23 cellular contexts compared by ENCODE assay signal in the genomic region with DNA sequence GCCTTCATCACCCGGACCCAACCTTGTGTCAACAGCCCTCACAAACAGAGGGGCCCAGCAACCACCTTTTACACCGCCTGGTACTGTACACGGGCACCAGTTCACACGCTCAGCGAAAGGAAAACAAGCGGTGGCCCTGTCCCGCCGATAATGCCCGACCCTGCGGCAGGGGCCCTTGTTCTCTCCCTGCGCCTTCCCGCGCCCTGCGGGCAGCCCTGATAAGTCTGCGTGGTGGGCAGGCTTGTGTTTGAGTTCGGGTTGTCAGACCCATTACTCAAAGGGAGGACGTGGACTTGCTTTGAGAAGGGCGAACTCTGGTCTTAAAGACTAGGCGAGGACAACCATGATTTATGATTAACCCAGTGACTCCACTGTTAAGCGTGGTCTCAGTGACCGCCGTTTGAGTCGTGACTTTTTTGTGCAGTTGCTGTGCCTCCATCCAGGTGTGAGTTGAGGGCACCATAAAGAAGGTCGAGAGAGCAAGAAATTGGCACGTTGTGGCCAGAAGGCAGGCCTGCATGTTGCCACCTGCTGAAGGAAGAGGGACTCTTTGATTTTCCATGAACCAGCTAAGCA.
"Had no signal": no experiment of that assay in that cellular context is flagged by ENCODE, and none has a peak within 500 bp of the region (broad histone marks: within the 10 kb centered on the region; RNA-seq: fewer than 3 reads in every experiment).

No MANE protein-coding gene starts in this region.

- H3K27me3 Mint-ChIP-seq: dendritic cell treated with granulocyte-macrophage colony-stimulating factor and Interleukin-4, amounts not matched to agents 40 ng/mL and 50 ng/mL, for 4 days; T-helper 17 cell had no signal

- H3K4me1 ChIP-seq: lower lobe of right lung, parathyroid adenoma, thyroid gland had no signal

- H3K27ac Mint-ChIP-seq: activated T-helper 2 cell treated with anti-CD3 and anti-CD28 coated beads, Interferon-gamma antibody, Interleukin-2, Interleukin-4, amounts not matched to agents 10 μg/mL and 5 μg/mL and 100 μg/mL, durations not matched to agents 14 hours and 24 hours and 36 hours; dendritic cell treated with granulocyte-macrophage colony-stimulating factor and Interleukin-4, amounts not matched to agents 40 ng/mL and 50 ng/mL, for 4 days; natural killer cell treated with Interleukin-12 subunit alpha and Interleukin-12 subunit beta and Interleukin-15 and Interleukin-18, amount 100 ng/mL, for 72 hours; T-helper 17 cell had no signal

- H3K36me3 ChIP-seq: cardiac muscle cell, heart right ventricle, lower lobe of right lung, sigmoid colon, thyroid gland had no signal

- ATAC-seq: activated T-cell treated with anti-CD3 and anti-CD28 coated beads, Interleukin-2, amount 50 U/mL, for 4 hours; heart right ventricle; left lobe of liver; lower lobe of right lung; natural killer cell treated with Interleukin-12 subunit alpha and Interleukin-12 subunit beta and Interleukin-15 and Interleukin-18, amount 100 ng/mL, for 72 hours; T-helper 17 cell had no signal

- H3K4me3 ChIP-seq: cardiac muscle cell, heart right ventricle, lower lobe of right lung, sigmoid colon, thyroid gland had no signal

- H3K9me3 ChIP-seq: heart right ventricle, lower lobe of right lung, sigmoid colon, thyroid gland had no signal

- H3K4me3 Mint-ChIP-seq: activated T-cell treated with anti-CD3 and anti-CD28 coated beads, Interleukin-2, amount 50 U/mL, for 4 hours; dendritic cell treated with granulocyte-macrophage colony-stimulating factor and Interleukin-4, amounts not matched to agents 40 ng/mL and 50 ng/mL, for 4 days; natural killer cell treated with Interleukin-12 subunit alpha and Interleukin-12 subunit beta and Interleukin-15 and Interleukin-18, amount 100 ng/mL, for 72 hours; T-helper 17 cell had no signal

- H3K9me3 Mint-ChIP-seq: activated T-cell treated with anti-CD3 and anti-CD28 coated beads, Interleukin-2, amount 50 U/mL, for 4 hours; activated T-helper 2 cell treated with anti-CD3 and anti-CD28 coated beads, Interferon-gamma antibody, Interleukin-2, Interleukin-4, amounts not matched to agents 10 μg/mL and 5 μg/mL and 100 μg/mL, durations not matched to agents 14 hours and 24 hours and 36 hours; natural killer cell treated with Interleukin-12 subunit alpha and Interleukin-12 subunit beta and Interleukin-15 and Interleukin-18, amount 100 ng/mL, for 72 hours had no signal

- DNase-seq: activated CD4-positive, alpha-beta T cell treated with anti-CD3 and anti-CD28 coated beads for 4 hours; activated CD4-positive, alpha-beta T cell treated with anti-CD3 and anti-CD28 coated beads, Interleukin-2, amount 50 U/mL, for 48 hours; activated CD4-positive, CD25-positive, alpha-beta regulatory T cell; activated CD8-positive, alpha-beta memory T cell treated with anti-CD3 and anti-CD28 coated beads, Interleukin-2, amount 50 U/mL, for 48 hours; activated naive CD4-positive, alpha-beta T cell treated with Interleukin-2 at 50 U/mL for 16 hours; activated T-cell treated with anti-CD3 and anti-CD28 coated beads, Interleukin-2, amount 50 U/mL, for 4 hours; effector CD4-positive, alpha-beta T cell; heart right ventricle; lower lobe of right lung; sigmoid colon; stimulated activated CD4-positive, alpha-beta T cell treated with anti-CD3 and anti-CD28 coated beads, Interleukin-2, amount 100 ng/mL, for 48 hours; stimulated activated CD8-positive, alpha-beta memory T cell treated with anti-CD3 and anti-CD28 coated beads, Interleukin-4, amount 100 ng/mL, for 48 hours; stimulated activated naive CD4-positive, alpha-beta T cell; T-helper 17 cell; thyroid gland had no signal

- H3K27me3 ChIP-seq: cardiac muscle cell, heart right ventricle, sigmoid colon, thyroid gland had no signal

- H3K9ac ChIP-seq: parathyroid adenoma had no signal

- H3K36me3 Mint-ChIP-seq: natural killer cell treated with Interleukin-12 subunit alpha and Interleukin-12 subunit beta and Interleukin-15 and Interleukin-18, amount 100 ng/mL, for 72 hours had no signal

- FAIRE-seq: endometrium, keratinocyte had no signal

- H3K27ac ChIP-seq: cardiac muscle cell, heart right ventricle, lower lobe of right lung, parathyroid adenoma, sigmoid colon, thyroid gland had no signal
